10 cellular contexts compared by ENCODE assay signal in the genomic region with DNA sequence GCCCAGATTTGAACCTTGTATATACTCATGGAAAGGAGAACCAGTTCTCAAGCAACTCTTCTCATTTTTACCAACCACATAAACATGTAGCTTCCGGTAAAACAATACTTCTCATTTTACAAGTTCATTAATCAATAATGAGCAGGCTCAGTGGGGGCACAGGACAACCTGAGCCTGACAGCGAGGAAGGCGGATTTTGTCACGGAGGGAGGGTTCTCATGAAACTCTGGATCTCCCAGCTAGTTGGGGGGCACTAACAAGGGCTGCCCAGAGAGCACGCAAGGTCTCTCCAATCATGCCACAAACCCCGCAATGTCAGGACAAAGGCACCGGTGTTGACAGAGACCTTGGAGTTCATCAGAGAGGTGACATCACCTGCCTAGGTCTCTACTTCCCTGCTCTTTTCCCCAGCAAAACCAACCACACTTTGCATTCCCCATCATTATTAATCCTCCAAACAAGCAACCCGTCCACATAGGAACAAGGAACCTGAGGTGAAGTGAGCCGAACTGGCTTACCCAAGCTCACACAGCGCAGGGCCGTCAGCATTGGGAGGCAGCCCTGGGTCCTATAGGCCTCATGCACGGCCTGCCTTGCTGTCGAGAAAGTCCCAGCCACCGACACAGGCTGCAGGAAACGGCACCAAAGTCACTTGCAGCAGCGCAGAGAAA.
DNase-seq lines count a peak whose midpoint lies in the region; ATAC-seq, FAIRE-seq and TF ChIP-seq lines count a peak whose summit lies in the region.
"Had no signal": no experiment of that assay in that cellular context is flagged by ENCODE, and none has a peak within 500 bp of the region (broad histone marks: within the 10 kb centered on the region; RNA-seq: fewer than 3 reads in every experiment).

No MANE protein-coding gene starts in this region.

- peak; percentile 31 to 42 for ATAC-seq in activated naive CD4-positive, alpha-beta T cell treated with anti-CD3 and anti-CD28 coated beads, Interleukin-2, amount 50 U/mL, for 72 hours
- peak; percentile 73 to 80 for ATAC-seq in natural killer cell treated with Interleukin-12 subunit alpha and Interleukin-12 subunit beta and Interleukin-15 and Interleukin-18, amount 100 ng/mL, for 72 hours

- H3K36me3 Mint-ChIP-seq in activated naive CD4-positive, alpha-beta T cell treated with anti-CD3 and anti-CD28 coated beads, Interleukin-2, amount 50 U/mL, for 72 hours, result peaks cover 4 to 65% of the 10 kb centered on the region in 2 donors
- H3K36me3 Mint-ChIP-seq in natural killer cell treated with Interleukin-12 subunit alpha and Interleukin-12 subunit beta and Interleukin-15 and Interleukin-18, amount 100 ng/mL, for 72 hours, result peaks cover 29% of the 10 kb centered on the region
- H3K36me3 Mint-ChIP-seq in osteocyte (ENCODE audit: unreplicated experiment) (peaks cover 16% of the 10 kb centered on the region), chondrocyte (ENCODE audit: low read depth) (peaks cover 5% of the 10 kb centered on the region)

- peak overlapping the region; percentile 81 to 96 for H3K27ac Mint-ChIP-seq in activated naive CD4-positive, alpha-beta T cell treated with anti-CD3 and anti-CD28 coated beads, Interleukin-2, amount 50 U/mL, for 72 hours
- H3K27ac Mint-ChIP-seq in natural killer cell treated with Interleukin-12 subunit alpha and Interleukin-12 subunit beta and Interleukin-15 and Interleukin-18, amount 100 ng/mL, for 72 hours, result peak overlapping the region; percentile 81 to 84
- H3K27ac Mint-ChIP-seq in osteocyte (ENCODE audit: unreplicated experiment) (no peak overlapping the region), chondrocyte (ENCODE audit: unreplicated experiment) (no peak overlapping the region)

- TF ChIP-seq POLR2A in GM12891 (IDR thresholded peaks at IDR 0.05; ENCODE audit: low read depth, low read length), result peak; percentile 64; the same call in 1 of the 2 replicates

- DNase-seq in GM12891 (ENCODE audit: insufficient read length, low spot score), result no peak
- peak; percentile 72 for DNase-seq in KBM-7
- DNase-seq in activated naive CD4-positive, alpha-beta T cell treated with anti-CD3 and anti-CD28 coated beads, Interleukin-2, amount 50 U/mL, for 72 hours (ENCODE audit: low spot score in 2 of 2), result no peak
- DNase-seq in natural killer cell treated with Interleukin-12 subunit alpha and Interleukin-12 subunit beta and Interleukin-15 and Interleukin-18, amount 100 ng/mL, for 72 hours (ENCODE audit: low spot score), result no peak
- DNase-seq in G401 (ENCODE audit: low spot score), result no peak
- no peak for DNase-seq in osteocyte (ENCODE audit: extremely low spot score, unreplicated experiment)
- no peak for DNase-seq in SK-N-DZ (ENCODE audit: low spot score)
- DNase-seq in chondrocyte (ENCODE audit: low spot score), result no peak

- H3K9me3 Mint-ChIP-seq in activated naive CD4-positive, alpha-beta T cell treated with anti-CD3 and anti-CD28 coated beads, Interleukin-2, amount 50 U/mL, for 72 hours, result no peaks in the 10 kb centered on the region
- H3K9me3 Mint-ChIP-seq in natural killer cell treated with Interleukin-12 subunit alpha and Interleukin-12 subunit beta and Interleukin-15 and Interleukin-18, amount 100 ng/mL, for 72 hours, result no peaks in the 10 kb centered on the region
- H3K9me3 Mint-ChIP-seq in osteocyte (ENCODE audit: unreplicated experiment) (no peaks in the 10 kb centered on the region), chondrocyte (ENCODE audit: low read depth) (no peaks in the 10 kb centered on the region)

- TF ChIP-seq CTCF in osteocyte (IDR thresholded peaks at IDR 0.05), result no peak
- no peak for TF ChIP-seq CTCF in chondrocyte (IDR thresholded peaks at IDR 0.05)

- H3K4me1 Mint-ChIP-seq in natural killer cell treated with Interleukin-12 subunit alpha and Interleukin-12 subunit beta and Interleukin-15 and Interleukin-18, amount 100 ng/mL, for 72 hours (ENCODE audit: low read depth in 2 of 2), result peaks cover 63 to 68% of the 10 kb centered on the region in 2 donors
- peaks cover 24% of the 10 kb centered on the region for H3K4me1 Mint-ChIP-seq in osteocyte (ENCODE audit: unreplicated experiment)
- H3K4me1 Mint-ChIP-seq in chondrocyte (ENCODE audit: low read depth), result peaks cover 21% of the 10 kb centered on the region

- in situ Hi-C loops in KBM-7 (cut with MboI; ENCODE audit: low pct_unique_long_range_greater_than_20kb, low sequenced_read_pairs), result no loop called here
- in situ Hi-C loops in G401 (cut with HindIII; ENCODE audit: low sequenced_read_pairs), result no loop called here

- no peaks in the 10 kb centered on the region for H3K27me3 Mint-ChIP-seq in natural killer cell treated with Interleukin-12 subunit alpha and Interleukin-12 subunit beta and Interleukin-15 and Interleukin-18, amount 100 ng/mL, for 72 hours
- no peaks in the 10 kb centered on the region for H3K27me3 Mint-ChIP-seq in osteocyte (ENCODE audit: unreplicated experiment)
- no peaks in the 10 kb centered on the region for H3K27me3 Mint-ChIP-seq in chondrocyte (ENCODE audit: low read depth)

- FAIRE-seq in GM12891 (lab: Jason Lieb, UNC), result no peak
- FAIRE-seq: H54, RCC 7860 had no signal

- peak overlapping the region; percentile 47 for H3K4me3 Mint-ChIP-seq in natural killer cell treated with Interleukin-12 subunit alpha and Interleukin-12 subunit beta and Interleukin-15 and Interleukin-18, amount 100 ng/mL, for 72 hours
- H3K4me3 Mint-ChIP-seq in osteocyte (ENCODE audit: unreplicated experiment) (no peak overlapping the region), chondrocyte (ENCODE audit: unreplicated experiment) (no peak overlapping the region)

TF ChIP-seq in GM12891, 5 proteins besides CTCF, POLR2A, EP300 and RAD21:
- TF ChIP-seq SPI1 (IDR thresholded peaks at IDR 0.05; ENCODE audit: low read depth, low read length) (no peak), PAX5 (IDR thresholded peaks at IDR 0.05; ENCODE audit: insufficient read depth, low read length, severe bottlenecking) (no peak), POLR2AphosphoS5 (IDR thresholded peaks at IDR 0.05; ENCODE audit: low read depth, low read length) (peak; percentile 44; the same call in 1 of the 2 replicates), POU2F2 (IDR thresholded peaks at IDR 0.05; ENCODE audit: low read depth, low read length) (peak; percentile 53; the same call in 1 of the 2 replicates)

Comparison
In these comparisons a context has a peak if more than half of its experiments do, and no peak if none do; other contexts are left out.
1. H3K27ac Mint-ChIP-seq: peak in activated naive CD4-positive, alpha-beta T cell treated with anti-CD3 and anti-CD28 coated beads, Interleukin-2, amount 50 U/mL, for 72 hours (2 of 2) and natural killer cell treated with Interleukin-12 subunit alpha and Interleukin-12 subunit beta and Interleukin-15 and Interleukin-18, amount 100 ng/mL, for 72 hours (2 of 2); none in osteocyte (single experiment) and chondrocyte (single experiment).